Comparison of ENCODE assay signal across 33 cellular contexts in the genomic region with DNA sequence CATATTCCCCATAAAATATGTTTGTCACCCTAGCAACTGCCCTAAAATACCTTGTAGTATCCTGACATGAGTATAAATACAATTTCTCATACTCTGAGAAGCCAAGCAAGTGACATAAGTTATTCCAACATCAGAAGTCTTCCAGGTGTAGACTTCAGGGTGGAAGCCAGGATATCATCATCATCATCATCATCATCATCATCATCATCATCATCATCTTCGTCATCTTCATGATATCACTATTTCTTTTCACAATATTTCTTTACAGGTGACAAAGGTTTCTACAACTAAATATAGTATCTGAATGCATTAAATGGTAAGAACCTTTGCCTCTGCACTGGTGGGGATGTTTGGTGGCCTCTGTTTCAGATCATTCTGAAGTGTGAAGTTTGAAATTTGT. TPM values are rescaled to one million over a fixed set of nuclear protein-coding genes. Genes with fewer than 3 reads are reported as not detected.
"Had no signal": no experiment of that assay in that cellular context is flagged by ENCODE, and none has a peak within 500 bp of the region (broad histone marks: within the 10 kb centered on the region; RNA-seq: fewer than 3 reads in every experiment).

No MANE protein-coding gene starts in this region.

- ATAC-seq: naive thymus-derived CD4-positive, alpha-beta T cell; natural killer cell; psoas muscle; right cardiac atrium; sciatic nerve; stimulated activated memory B cell treated with anti-CD40 and anti-IgM and Interleukin-4, amounts not matched to agents 10 μg/mL and 1 μg/mL and 100 μg/mL, for 72 hours had no signal

- H3K4me3 Mint-ChIP-seq: naive thymus-derived CD4-positive, alpha-beta T cell; natural killer cell; nephron; neural progenitor cell; stimulated activated memory B cell treated with anti-CD40 and anti-IgM and Interleukin-4, amounts not matched to agents 10 μg/mL and 1 μg/mL and 100 μg/mL, for 72 hours; stimulated activated naive CD8-positive, alpha-beta T cell treated with anti-CD3 and anti-CD28 coated beads, Interleukin-15, Interleukin-2, amounts not matched to agents 100 ng/mL and 50 ng/mL, for 24 hours had no signal

- H3K4me1 ChIP-seq: neural progenitor cell, parathyroid adenoma, psoas muscle, stomach, thyroid gland, tibial nerve, vagina had no signal

- H3K4me2 ChIP-seq: neural progenitor cell, smooth muscle cell had no signal

- H3K4me3 ChIP-seq: neural progenitor cell, ovary, psoas muscle, skin epidermis, smooth muscle cell, stomach, thoracic aorta, thyroid gland, tibial nerve, upper lobe of left lung, vagina had no signal

- H3K79me2 ChIP-seq: parathyroid adenoma had no signal

- H3K27ac ChIP-seq: neural progenitor cell, ovary, parathyroid adenoma, psoas muscle, stomach, thoracic aorta, thyroid gland, tibial nerve, vagina had no signal

- H3K27me3 ChIP-seq: neural progenitor cell, ovary, stomach, thyroid gland, tibial nerve, upper lobe of left lung, vagina had no signal

- H3K9me3 ChIP-seq: ovary, psoas muscle, spleen, stomach, thoracic aorta, thyroid gland, tibial nerve, upper lobe of left lung, vagina had no signal

- FAIRE-seq: urothelium cell line had no signal

- H3K4me1 Mint-ChIP-seq: naive thymus-derived CD4-positive, alpha-beta T cell; nephron; stimulated activated memory B cell treated with anti-CD40 and anti-IgM and Interleukin-4, amounts not matched to agents 10 μg/mL and 1 μg/mL and 100 μg/mL, for 72 hours had no signal

- H3K36me3 ChIP-seq: neural progenitor cell, ovary, spleen, stomach, thoracic aorta, thyroid gland, tibial nerve, upper lobe of left lung, vagina had no signal

- H3K9me3 Mint-ChIP-seq: natural killer cell; nephron; neural progenitor cell; stimulated activated naive CD8-positive, alpha-beta T cell treated with anti-CD3 and anti-CD28 coated beads, Interleukin-15, Interleukin-2, amounts not matched to agents 100 ng/mL and 50 ng/mL, for 24 hours had no signal

- DNase-seq: naive thymus-derived CD4-positive, alpha-beta T cell; natural killer cell; occipital lobe; ovary; posterior cingulate gyrus; psoas muscle; right cardiac atrium; spleen; stimulated activated CD4-positive, alpha-beta T cell treated with anti-CD3 and anti-CD28 coated beads, Interleukin-12 subunit alpha, Interleukin-12 subunit beta, amount 100 ng/mL, for 4 hours; stimulated activated CD4-positive, alpha-beta T cell treated with anti-CD3 and anti-CD28 coated beads, Interleukin-1b, Interleukin-23, amount 100 ng/mL, for 48 hours; stimulated activated CD4-positive, alpha-beta T cell treated with anti-CD3 and anti-CD28 coated beads, Interleukin-4, amount 100 ng/mL, for 1 hour; stimulated activated CD4-positive, alpha-beta T cell treated with anti-CD3 and anti-CD28 coated beads, Interleukin-4, amount 100 ng/mL, for 4 hours; stimulated activated CD8-positive, alpha-beta memory T cell treated with anti-CD3 and anti-CD28 coated beads, Interleukin-4, amount 100 ng/mL, for 48 hours; stimulated activated naive CD4-positive, alpha-beta T cell treated with Interleukin-2 at 50 U/mL for 16 hours; stomach; upper lobe of left lung had no signal

- H3K27ac Mint-ChIP-seq: naive thymus-derived CD4-positive, alpha-beta T cell; nephron; neural progenitor cell; progenitor cell of endocrine pancreas; stimulated activated memory B cell treated with anti-CD40 and anti-IgM and Interleukin-4, amounts not matched to agents 10 μg/mL and 1 μg/mL and 100 μg/mL, for 72 hours; stimulated activated naive CD8-positive, alpha-beta T cell treated with anti-CD3 and anti-CD28 coated beads, Interleukin-15, Interleukin-2, amounts not matched to agents 100 ng/mL and 50 ng/mL, for 24 hours had no signal

- H2AFZ ChIP-seq: neural progenitor cell, parathyroid adenoma had no signal

- H3K36me3 Mint-ChIP-seq: naive thymus-derived CD4-positive, alpha-beta T cell; natural killer cell; neural progenitor cell had no signal

- H3K27me3 Mint-ChIP-seq: progenitor cell of endocrine pancreas had no signal

- H3K9ac ChIP-seq: neural progenitor cell, parathyroid adenoma had no signal

RNA-seq across cellular contexts. Expression of a gene that starts 10.0 kb away (rescaled TPM):
- total RNA-seq: occipital lobe, osteoblast, psoas muscle, renal cortical epithelial cell, vagina had no signal
- polyA plus RNA-seq: naive thymus-derived CD4-positive, alpha-beta T cell; neural cell; psoas muscle; right cardiac atrium; smooth muscle cell had no signal
